ENCODE assay signal across 16 cellular contexts in genomic region chr21:38917045-38917774, GRCh38.
A peak's percentile ranks its signal among the peaks of the same experiment; 100 is the strongest.
DNase-seq lines count a peak whose midpoint lies in the region; TF ChIP-seq lines count a peak whose summit lies in the region.
"Had no signal": no experiment of that assay in that cellular context is flagged by ENCODE, and none has a peak within 500 bp of the region (broad histone marks: within the 10 kb centered on the region; RNA-seq: fewer than 3 reads in every experiment).

No MANE protein-coding gene starts in this region.

- no peak overlapping the region for H2AFZ ChIP-seq in hepatocyte

- TF ChIP-seq CTCF in 22Rv1 (IDR thresholded peaks at IDR 0.05) (no peak), hepatocyte (IDR thresholded peaks at IDR 0.05; ENCODE audit: poor library complexity) (no peak), GM10266 (IDR thresholded peaks at IDR 0.05; ENCODE audit: control insufficient read depth, insufficient read depth, low read depth, missing control alignments) (no peak)

- no peaks in the 10 kb centered on the region for H3K9me2 ChIP-seq in hepatocyte (replicated peaks; ENCODE audit: insufficient read depth)

- H3K27me3 ChIP-seq in hepatocyte (no peaks in the 10 kb centered on the region), MG63 (no peaks in the 10 kb centered on the region)
- H3K27me3 ChIP-seq: brain microvascular endothelial cell had no signal

- no peaks in the 10 kb centered on the region for H3K36me3 ChIP-seq in hepatocyte (replicated peaks; ENCODE audit: insufficient read depth, low read depth)
- no peaks in the 10 kb centered on the region for H3K36me3 ChIP-seq in MG63
- H3K36me3 ChIP-seq: brain microvascular endothelial cell had no signal

- H3K27ac ChIP-seq in 22Rv1 (peak overlapping the region; percentile 86), hepatocyte (peak overlapping the region; percentile 77)
- H3K27ac ChIP-seq: A549, brain microvascular endothelial cell had no signal

- DNase-seq in NCI-H1417 treated with DMSO at 0.1 percent for 48 hours (lab: John Stamatoyannopoulos, UW) (peak; percentile 75), NCI-H510A treated with DMSO at 0.1 percent for 48 hours (lab: John Stamatoyannopoulos, UW) (peak; percentile 96), hepatocyte (ENCODE audit: low spot score) (no peak), GM10266 (ENCODE audit: extremely low spot score) (no peak), NOMO-1 treated with dmso at 0.1 percent for 144 hours (lab: John Stamatoyannopoulos, UW; ENCODE audit: unreplicated experiment) (no peak), MG63 (no peak), kidney tubule cell (ENCODE audit: low spot score) (no peak)
- DNase-seq: activated naive CD4-positive, alpha-beta T cell treated with anti-CD3 and anti-CD28 coated beads, Interleukin-2, amount 10 ng/mL, durations not matched to agents 7 days and 5 days; brain microvascular endothelial cell; CD8-positive, alpha-beta T cell; effector CD4-positive, alpha-beta T cell; foreskin melanocyte; mesendoderm; stimulated activated CD4-positive, alpha-beta T cell treated with anti-CD3 and anti-CD28 coated beads, Interleukin-4, amount 100 ng/mL, for 4 hours had no signal

- H3K9me3 ChIP-seq in hepatocyte (ENCODE audit: low read depth) (no peaks in the 10 kb centered on the region), MG63 (no peaks in the 10 kb centered on the region; the same call in 1 of the 2 replicates)
- H3K9me3 ChIP-seq: A549 had no signal

- H3K4me3 ChIP-seq in hepatocyte: no peak overlapping the region
- no peak overlapping the region for H3K4me3 ChIP-seq in MG63
- H3K4me3 ChIP-seq: A549 had no signal

- H4K20me1 ChIP-seq in hepatocyte (ENCODE audit: insufficient read depth, poor library complexity, severe bottlenecking): no peaks in the 10 kb centered on the region

- H3K4me1 ChIP-seq in hepatocyte (ENCODE audit: insufficient read depth): peaks cover 63% of the 10 kb centered on the region

- no peak overlapping the region for H3K4me2 ChIP-seq in hepatocyte
- H3K4me2 ChIP-seq: A549 had no signal

- no peaks in the 10 kb centered on the region for H3K79me2 ChIP-seq in hepatocyte

- 67% methylated on average over 10 of the region's 12 CpGs for WGBS in hepatocyte (ENCODE audit: low lambda C conversion rate, missing lambda C conversion rate)

Comparison
In these comparisons a context has a peak if more than half of its experiments do, and no peak if none do; other contexts are left out.
1. DNase-seq: peak in NCI-H1417 treated with DMSO at 0.1 percent for 48 hours (single experiment) and NCI-H510A treated with DMSO at 0.1 percent for 48 hours (single experiment); none in hepatocyte (single experiment), GM10266 (single experiment), NOMO-1 treated with dmso at 0.1 percent for 144 hours (single experiment), MG63 (single experiment) and kidney tubule cell (single experiment).